ENCODE assay signal across 23 cellular contexts in genomic region chr10:96999337-96999736, GRCh38.
"Had no signal": no experiment of that assay in that cellular context is flagged by ENCODE, and none has a peak within 500 bp of the region (broad histone marks: within the 10 kb centered on the region; RNA-seq: fewer than 3 reads in every experiment).

No MANE protein-coding gene starts in this region.

- H3K27ac ChIP-seq: foreskin keratinocyte, hepatocyte, parathyroid adenoma, prostate gland, sigmoid colon, skin epidermis, testis, tibial nerve, upper lobe of right lung had no signal

- H3K4me3 ChIP-seq: hepatocyte, mucosa of descending colon, prostate gland, sigmoid colon, skin epidermis, testis, tibial nerve, upper lobe of right lung had no signal

- H3K9me3 ChIP-seq: mucosa of descending colon, prostate gland, sigmoid colon, testis, tibial nerve, upper lobe of right lung had no signal

- H3K4me2 ChIP-seq: hepatocyte had no signal

- H3K36me3 Mint-ChIP-seq: natural killer cell had no signal

- H3K27me3 ChIP-seq: foreskin keratinocyte, hepatocyte, sigmoid colon, testis, tibial nerve, upper lobe of right lung had no signal

- H3K27ac Mint-ChIP-seq: natural killer cell; stimulated activated naive B cell treated with anti-CD40 and anti-IgM and Interleukin-4, amounts not matched to agents 10 μg/mL and 1 μg/mL and 100 μg/mL, for 72 hours; stimulated activated naive CD8-positive, alpha-beta T cell treated with anti-CD3 and anti-CD28 coated beads, Interleukin-15, amount 100 ng/mL, for 72 hours had no signal

- H3K36me3 ChIP-seq: prostate gland, sigmoid colon, tibial nerve, upper lobe of right lung had no signal

- ATAC-seq: foreskin keratinocyte; mucosa of descending colon; natural killer cell; stimulated activated naive B cell treated with anti-CD40 and anti-IgM and Interleukin-4, amounts not matched to agents 10 μg/mL and 1 μg/mL and 100 μg/mL, for 72 hours; stimulated activated naive CD8-positive, alpha-beta T cell treated with anti-CD3 and anti-CD28 coated beads, Interleukin-15, amount 100 ng/mL, for 72 hours had no signal

- H3K4me3 Mint-ChIP-seq: central memory CD8-positive, alpha-beta T cell; natural killer cell; neural crest cell; stimulated activated naive B cell treated with anti-CD40 and anti-IgM and Interleukin-4, amounts not matched to agents 10 μg/mL and 1 μg/mL and 100 μg/mL, for 72 hours; stimulated activated naive CD8-positive, alpha-beta T cell treated with anti-CD3 and anti-CD28 coated beads, Interleukin-15, amount 100 ng/mL, for 72 hours had no signal

- DNase-seq: erythroblast; foreskin keratinocyte; kidney glomerular epithelial cell; mammary epithelial cell; mucosa of descending colon; natural killer cell; nucleus accumbens; retina; sigmoid colon; stimulated activated CD4-positive, alpha-beta T cell treated with anti-CD3 and anti-CD28 coated beads, Interleukin-2, amount 100 ng/mL, for 24 hours; stimulated activated CD4-positive, alpha-beta T cell treated with anti-CD3 and anti-CD28 coated beads, Interleukin-4, amount 100 ng/mL, for 4 hours; stimulated activated naive B cell treated with anti-CD40 and anti-IgM and Interleukin-4, amounts not matched to agents 10 μg/mL and 1 μg/mL and 100 μg/mL, for 72 hours; stimulated activated naive CD8-positive, alpha-beta T cell treated with anti-CD3 and anti-CD28 coated beads, Interleukin-15, amount 100 ng/mL, for 72 hours; testis; upper lobe of right lung had no signal

- H3K9ac ChIP-seq: parathyroid adenoma had no signal

- H3K9me3 Mint-ChIP-seq: central memory CD8-positive, alpha-beta T cell; natural killer cell; neural crest cell; stimulated activated naive B cell treated with anti-CD40 and anti-IgM and Interleukin-4, amounts not matched to agents 10 μg/mL and 1 μg/mL and 100 μg/mL, for 72 hours; stimulated activated naive CD8-positive, alpha-beta T cell treated with anti-CD3 and anti-CD28 coated beads, Interleukin-15, amount 100 ng/mL, for 72 hours had no signal

- H3K4me1 ChIP-seq: foreskin keratinocyte, parathyroid adenoma, prostate gland, testis, upper lobe of right lung had no signal

- H3K27me3 Mint-ChIP-seq: central memory CD8-positive, alpha-beta T cell; stimulated activated naive B cell treated with anti-CD40 and anti-IgM and Interleukin-4, amounts not matched to agents 10 μg/mL and 1 μg/mL and 100 μg/mL, for 72 hours; stimulated activated naive CD8-positive, alpha-beta T cell treated with anti-CD3 and anti-CD28 coated beads, Interleukin-15, amount 100 ng/mL, for 72 hours had no signal

- H3K4me1 Mint-ChIP-seq: central memory CD8-positive, alpha-beta T cell; natural killer cell; neural crest cell; stimulated activated naive B cell treated with anti-CD40 and anti-IgM and Interleukin-4, amounts not matched to agents 10 μg/mL and 1 μg/mL and 100 μg/mL, for 72 hours; stimulated activated naive CD8-positive, alpha-beta T cell treated with anti-CD3 and anti-CD28 coated beads, Interleukin-15, amount 100 ng/mL, for 72 hours had no signal

- H2AFZ ChIP-seq: hepatocyte, parathyroid adenoma had no signal

- FAIRE-seq: endothelial cell of umbilical vein had no signal
